Comparison of ENCODE assay signal across 1 cellular context in the genomic region with DNA sequence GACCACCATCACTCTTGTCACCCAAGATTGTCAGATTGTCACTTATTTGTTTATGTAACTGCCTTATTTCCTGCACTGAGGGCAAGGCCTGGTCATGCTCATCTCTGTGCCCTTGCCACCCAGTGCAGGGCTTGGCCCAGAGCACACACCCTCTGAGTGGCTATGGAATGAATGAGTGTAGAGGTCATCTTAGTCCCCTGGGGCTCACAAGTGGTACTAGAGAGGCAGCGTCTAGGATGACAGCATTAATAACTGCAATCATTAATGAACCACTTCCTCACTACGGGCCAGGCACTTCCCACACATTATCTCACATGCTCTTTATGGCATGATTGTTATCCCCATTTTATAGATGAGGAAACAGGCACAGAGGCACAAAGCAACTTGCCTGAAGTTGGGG.
TF ChIP-seq lines count a peak whose summit lies in the region.

No MANE protein-coding gene starts in this region.

TF ChIP-seq in IMR-90, 13 proteins besides CTCF, POLR2A, EP300 and RAD21 (continued from another document):
- TF ChIP-seq ELK1 (IDR thresholded peaks at IDR 0.05; ENCODE audit: borderline replicate concordance, low read depth, low read length) (no peak), CHD1 (IDR thresholded peaks at IDR 0.05; ENCODE audit: low read depth, low read length) (no peak)
